ENCODE assay signal across 14 cellular contexts in genomic region chr22:43118953-43119458, GRCh38. TPM values are rescaled to one million over a fixed set of nuclear protein-coding genes. Genes with fewer than 3 reads are reported as not detected.
DNase-seq lines count a peak whose midpoint lies in the region; ATAC-seq and TF ChIP-seq lines count a peak whose summit lies in the region.
"Had no signal": no experiment of that assay in that cellular context is flagged by ENCODE, and none has a peak within 500 bp of the region (broad histone marks: within the 10 kb centered on the region; RNA-seq: fewer than 3 reads in every experiment).

No MANE protein-coding gene starts in this region.

- H3K4me3 ChIP-seq in cardiac muscle cell (no peak overlapping the region), Peyer's patch (no peak overlapping the region), left lung (no peak overlapping the region)
- H3K4me3 ChIP-seq: ovary, thoracic aorta had no signal

- H3K4me1 ChIP-seq in cardiac muscle cell (ENCODE audit: low read depth) (no peaks in the 10 kb centered on the region), Peyer's patch (peaks cover 0 to 27% (median 14%) of the 10 kb centered on the region in 4 donors), left lung (peaks cover 0 to 32% of the 10 kb centered on the region in 2 donors)

- H3K4me3 Mint-ChIP-seq in type B pancreatic cell = no peak overlapping the region

- no peaks in the 10 kb centered on the region for H3K9me3 Mint-ChIP-seq in type B pancreatic cell

- no peak overlapping the region for H3K27ac ChIP-seq in cardiac muscle cell
- peak overlapping the region in 1 of 4 donors; percentile 45 for H3K27ac ChIP-seq in Peyer's patch
- no peak overlapping the region for H3K27ac ChIP-seq in left lung
- H3K27ac ChIP-seq: ovary, thoracic aorta had no signal

- H3K36me3 Mint-ChIP-seq in type B pancreatic cell = no peaks in the 10 kb centered on the region

- no peak for ATAC-seq in left ventricle myocardium superior
- ATAC-seq in HG02852 (IDR thresholded peaks at IDR 0.05; ENCODE audit: unreplicated experiment) = peak; percentile 69
- ATAC-seq in left lung = no peak
- ATAC-seq: SK-N-SH treated with all-trans-retinoic acid at 6 μM for 48 hours had no signal

- H3K27me3 Mint-ChIP-seq in type B pancreatic cell = peaks cover 3% of the 10 kb centered on the region

- intact Hi-C loops in left ventricle myocardium superior (cut with micrococcal nuclease) (no loop called here), left lung (cut with DNase I) (no loop called here)

- no peaks in the 10 kb centered on the region for H3K27me3 ChIP-seq in cardiac muscle cell
- H3K27me3 ChIP-seq in Peyer's patch = no peaks in the 10 kb centered on the region
- H3K27me3 ChIP-seq in left lung = no peaks in the 10 kb centered on the region
- H3K27me3 ChIP-seq: ovary had no signal

- TF ChIP-seq POLR2A in Peyer's patch (IDR thresholded peaks at IDR 0.05) = no peak

- no peaks in the 10 kb centered on the region for H3K36me3 ChIP-seq in cardiac muscle cell
- H3K36me3 ChIP-seq in Peyer's patch = no peaks in the 10 kb centered on the region
- H3K36me3 ChIP-seq in left lung = no peaks in the 10 kb centered on the region
- H3K36me3 ChIP-seq: ovary, thoracic aorta had no signal

- peaks cover 8% of the 10 kb centered on the region for H3K4me1 Mint-ChIP-seq in type B pancreatic cell (ENCODE audit: unreplicated experiment)

- no peaks in the 10 kb centered on the region for H3K9me3 ChIP-seq in cardiac muscle cell (ENCODE audit: low read depth)
- H3K9me3 ChIP-seq in Peyer's patch = no peaks in the 10 kb centered on the region
- H3K9me3 ChIP-seq in left lung = no peaks in the 10 kb centered on the region
- H3K9me3 ChIP-seq: ovary, thoracic aorta had no signal

- no peak for TF ChIP-seq CTCF in cardiac muscle cell (IDR thresholded peaks at IDR 0.05; ENCODE audit: low read depth, low read length)
- no peak for TF ChIP-seq CTCF in Peyer's patch (IDR thresholded peaks at IDR 0.05)
- no peak for TF ChIP-seq CTCF in type B pancreatic cell (conservative IDR thresholded peaks at IDR 0.05)
- TF ChIP-seq CTCF in left lung (IDR thresholded peaks at IDR 0.05) = no peak

- peak overlapping the region; percentile 64 for H3K27ac Mint-ChIP-seq in type B pancreatic cell

- DNase-seq in cardiac muscle cell (ENCODE audit: low read depth in 1 of 2, low spot score in 1 of 2) (peak; percentile 29 to 36), left ventricle myocardium superior (no peak), Peyer's patch (peak in 2 of 3 donors; percentile 59 to 69), type B pancreatic cell (ENCODE audit: extremely low spot score, unreplicated experiment) (no peak), NCI-H187 (lab: John Stamatoyannopoulos, UW) (no peak), C1 segment of cervical spinal cord (lab: John Stamatoyannopoulos, UW) (no peak), left lung (no peak)
- DNase-seq: aorta; NCI-H2171; ovary; stimulated activated CD4-positive, alpha-beta T cell treated with anti-CD3 and anti-CD28 coated beads, Interleukin-4, amount 100 ng/mL, for 24 hours had no signal

RNA-seq across cellular contexts. Expression of gene BIK, which starts 8.5 kb away (rescaled TPM):
- total RNA-seq in cardiac muscle cell = 21.0 and 41.7 TPM in 2 replicates
- 34.6 and 65.4 TPM in 2 replicates for polyA plus RNA-seq in cardiac muscle cell
- not detected for total RNA-seq in left ventricle myocardium superior
- 10 to 100 TPM in 2 of 4 donors, 1 to 10 TPM in 1, not detected in 1; 7.4 to 16.5 (median 15.6) TPM for total RNA-seq in Peyer's patch
- total RNA-seq in type B pancreatic cell (ENCODE audit: low replicate concordance) = 5.4 and 37.9 TPM in 2 replicates
- total RNA-seq in left lung = 1 to 10 TPM; 2.0 to 3.1 TPM
- total RNA-seq: aorta, thoracic aorta had no signal

RNA-seq across cellular contexts. Expression of gene MCAT, which starts 24.2 kb away (rescaled TPM):
- total RNA-seq in cardiac muscle cell = 42.2 and 47.1 TPM in 2 replicates
- 44.3 and 46.8 TPM in 2 replicates for polyA plus RNA-seq in cardiac muscle cell
- 13.4 TPM for total RNA-seq in left ventricle myocardium superior
- 10 to 100 TPM in 3 of 4 donors, 1 to 10 TPM in 1; 9.1 to 28.5 (median 15.1) TPM for total RNA-seq in Peyer's patch
- total RNA-seq in type B pancreatic cell (ENCODE audit: low replicate concordance) = 24.0 and 27.0 TPM in 2 replicates
- total RNA-seq in left lung = 10 to 100 TPM; 15.0 to 16.6 TPM

RNA-seq across cellular contexts. Expression of gene TTLL1, which starts 29.8 kb away (rescaled TPM):
- total RNA-seq in cardiac muscle cell (29.9 and 38.2 TPM in 2 replicates), left ventricle myocardium superior (6.2 TPM), Peyer's patch (1 to 10 TPM; 1.7 to 5.0 (median 3.5) TPM), type B pancreatic cell (ENCODE audit: low replicate concordance) (11.0 and 16.9 TPM in 2 replicates), left lung (1 to 10 TPM; 5.3 to 6.0 TPM)
- 33.0 and 42.3 TPM in 2 replicates for polyA plus RNA-seq in cardiac muscle cell

RNA-seq across cellular contexts. Expression of gene TSPO, which starts 32.4 kb away (rescaled TPM):
- 28.9 and 59.0 TPM in 2 replicates for total RNA-seq in cardiac muscle cell
- 20.3 and 52.2 TPM in 2 replicates for polyA plus RNA-seq in cardiac muscle cell
- total RNA-seq in left ventricle myocardium superior = 119 TPM
- total RNA-seq in Peyer's patch = 100 to 1,000 TPM; 220 to 304 (median 270) TPM
- 16.9 and 30.9 TPM in 2 replicates for total RNA-seq in type B pancreatic cell (ENCODE audit: low replicate concordance)
- total RNA-seq in left lung = 100 to 1,000 TPM; 195 to 276 TPM

Comparison
In these comparisons a context has a peak if more than half of its experiments do, and no peak if none do; other contexts are left out.
1. DNase-seq: peak in cardiac muscle cell (2 of 2) and Peyer's patch (2 of 3); none in left ventricle myocardium superior (single experiment), type B pancreatic cell (single experiment), NCI-H187 (0 of 2), C1 segment of cervical spinal cord (0 of 14) and left lung (0 of 2).